Comparison of ENCODE assay signal across 2 cellular contexts in the genomic region with DNA sequence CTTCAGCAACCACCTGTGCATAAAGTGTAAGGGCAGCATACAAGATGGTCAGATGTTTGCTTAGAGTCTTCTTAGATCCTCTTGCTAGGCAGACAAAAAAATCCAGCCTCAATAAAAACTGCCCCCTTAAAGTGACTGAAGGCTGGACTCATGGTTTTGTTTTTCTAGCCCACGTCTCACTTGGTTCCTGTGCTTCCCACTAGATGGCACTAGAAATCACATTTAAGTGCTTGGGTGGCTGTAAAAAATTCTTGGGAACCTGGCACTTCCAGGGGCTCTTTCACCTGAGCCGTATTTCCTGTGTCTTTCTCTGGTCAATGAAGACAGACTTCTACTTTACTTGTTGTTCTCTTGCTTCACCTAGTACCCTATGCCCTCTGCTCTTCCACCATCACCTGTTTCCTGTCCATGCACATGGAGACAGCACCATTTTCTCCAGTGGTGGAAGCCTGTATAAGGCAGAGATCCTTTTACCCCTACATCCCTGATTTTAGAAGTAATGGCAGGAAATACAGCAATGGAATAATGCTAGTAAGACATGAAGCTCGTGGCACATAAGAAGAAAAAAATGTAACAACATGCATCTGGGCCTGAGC.
TF ChIP-seq lines count a peak whose summit lies in the region.

No MANE protein-coding gene starts in this region.

TF ChIP-seq in HEK293T, 16 proteins besides CTCF, POLR2A, EP300 and RAD21 (continued from another document):
- TF ChIP-seq ARNT (IDR thresholded peaks at IDR 0.05) (no peak), SUZ12 (IDR thresholded peaks at IDR 0.05) (no peak), HDGF (IDR thresholded peaks at IDR 0.05; ENCODE audit: borderline replicate concordance) (no peak), SP1 (IDR thresholded peaks at IDR 0.05) (no peak), FOXA1 (IDR thresholded peaks at IDR 0.05) (no peak), ZNF384 (IDR thresholded peaks at IDR 0.05) (no peak), L3MBTL2 (conservative IDR thresholded peaks at IDR 0.05) (no peak), ELF4 (IDR thresholded peaks at IDR 0.05) (no peak), CTBP1 (IDR thresholded peaks at IDR 0.05; ENCODE audit: borderline replicate concordance) (no peak), LEF1 (IDR thresholded peaks at IDR 0.05; ENCODE audit: borderline replicate concordance) (no peak), FOXK2 (IDR thresholded peaks at IDR 0.05) (no peak), BHLHE40 (IDR thresholded peaks at IDR 0.05; ENCODE audit: borderline replicate concordance) (no peak), TARDBP (IDR thresholded peaks at IDR 0.05) (no peak)
TF ChIP-seq in HEK293T: peak in this region for 0.

TF ChIP-seq in HepG2, 621 proteins besides CTCF, POLR2A, EP300 and RAD21 (continued from another document):
- TF ChIP-seq STAG1 (CRISPR knock-in tag; IDR thresholded peaks at IDR 0.05), result peak; percentile 67
- TF ChIP-seq SMC3 (IDR thresholded peaks at IDR 0.05; ENCODE audit: low read length), result peak; percentile 61
